19 cellular contexts compared by ENCODE assay signal in genomic region chr2:129710670-129711495, GRCh38.
DNase-seq lines count a peak whose midpoint lies in the region; ATAC-seq, FAIRE-seq and TF ChIP-seq lines count a peak whose summit lies in the region.
"Had no signal": no experiment of that assay in that cellular context is flagged by ENCODE, and none has a peak within 500 bp of the region (broad histone marks: within the 10 kb centered on the region; RNA-seq: fewer than 3 reads in every experiment).

No MANE protein-coding gene starts in this region.

- no peak overlapping the region for H2BK15ac ChIP-seq in H9 (ENCODE audit: low read depth, low read length)
- no peak overlapping the region for H2BK15ac ChIP-seq in H1 (ENCODE audit: low read length)
- no peak overlapping the region for H2BK15ac ChIP-seq in mesenchymal stem cell (ENCODE audit: low read depth, poor library complexity, severe bottlenecking)

- H3K27ac Mint-ChIP-seq in H9, result peak overlapping the region; percentile 58 to 89 (median 64); a peak in 5 of 7 replicates
- H3K27ac Mint-ChIP-seq in activated CD8-positive, alpha-beta memory T cell treated with anti-CD3 and anti-CD28 coated beads, Interleukin-2, amount 10 ng/mL, durations not matched to agents 7 days and 5 days, result no peak overlapping the region
- H3K27ac Mint-ChIP-seq: CD8-positive, alpha-beta T cell had no signal

- no peaks in the 10 kb centered on the region for H3K36me3 ChIP-seq in H1 (ENCODE audit: control insufficient read depth in 2 of 4, insufficient read depth in 4 of 4, low read length in 3 of 4)
- no peaks in the 10 kb centered on the region for H3K36me3 ChIP-seq in mesenchymal stem cell (ENCODE audit: control insufficient read depth in 1 of 2, insufficient read depth in 2 of 2, low read depth in 1 of 2, low read length in 2 of 2)

- H3K36me3 Mint-ChIP-seq in H9 (ENCODE audit: insufficient read depth in 1 of 3, low read depth in 3 of 3), result no peaks in the 10 kb centered on the region
- no peaks in the 10 kb centered on the region for H3K36me3 Mint-ChIP-seq in activated CD8-positive, alpha-beta memory T cell treated with anti-CD3 and anti-CD28 coated beads, Interleukin-2, amount 10 ng/mL, durations not matched to agents 7 days and 5 days
- H3K36me3 Mint-ChIP-seq: CD8-positive, alpha-beta T cell had no signal

- no peaks in the 10 kb centered on the region for H3K23me2 ChIP-seq in H9 (ENCODE audit: insufficient read length, low read depth, low read length, poor library complexity, severe bottlenecking)
- no peaks in the 10 kb centered on the region for H3K23me2 ChIP-seq in H1 (ENCODE audit: low read depth, low read length)

- H3K4me1 ChIP-seq in H9 (ENCODE audit: insufficient read depth, low read length) (peaks cover 2% of the 10 kb centered on the region; the same call in 1 of the 2 replicates), H1 (replicated peaks in 1 of 4; ENCODE audit: control insufficient read depth in 3 of 4, insufficient read depth in 4 of 4, low read length in 3 of 4) (peaks cover 2 to 16% (median 7%) of the 10 kb centered on the region in 4 experiments; a peak in 5 of 7 replicates), mesenchymal stem cell (ENCODE audit: control insufficient read depth, insufficient read depth, low read depth, low read length) (no peaks in the 10 kb centered on the region)

- H3K9me3 ChIP-seq in H9 (ENCODE audit: control insufficient read depth, low read depth, low read length) (no peaks in the 10 kb centered on the region), H1 (ENCODE audit: insufficient read depth in 2 of 2, low read depth in 1 of 2, low read length in 1 of 2) (no peaks in the 10 kb centered on the region), mesenchymal stem cell (ENCODE audit: control insufficient read depth, low read length) (no peaks in the 10 kb centered on the region)

- no peak overlapping the region for H4K5ac ChIP-seq in H9 (ENCODE audit: insufficient read length, low read depth, low read length)
- no peak overlapping the region for H4K5ac ChIP-seq in H1 (ENCODE audit: insufficient read length, low read depth, low read length)

- DNase-seq in Right ventricle myocardium inferior (ENCODE audit: missing footprints) (peak; percentile 44), left cardiac atrium (no peak), H9 (no peak), H1 (ENCODE audit: low read depth in 1 of 2, low spot score in 2 of 2) (no peak), retina (peak; percentile 67), mesenchymal stem cell (no peak)
- no peak for DNase-seq in activated CD8-positive, alpha-beta memory T cell treated with anti-CD3 and anti-CD28 coated beads, Interleukin-2, amount 10 ng/mL, durations not matched to agents 7 days and 5 days
- DNase-seq: Calu3; CD8-positive, alpha-beta T cell; EL; NCI-H1105; NCI-H2081; NCI-H2227 treated with DMSO at 0.1 percent for 48 hours; NCI-H82; RPMI8226; SIG-M5 had no signal

- no peak overlapping the region for H2AK5ac ChIP-seq in H9 (ENCODE audit: insufficient read length, low read length)
- no peak overlapping the region for H2AK5ac ChIP-seq in H1 (ENCODE audit: low read depth, low read length)
- H2AK5ac ChIP-seq in mesenchymal stem cell (ENCODE audit: low read length, severe bottlenecking), result no peak overlapping the region

- TF ChIP-seq CTCF in H9 (conservative IDR thresholded peaks at IDR 0.05), result no peak
- TF ChIP-seq CTCF in H1 (IDR thresholded peaks at IDR 0.05; ENCODE audit: control extremely low read depth in 1 of 3, insufficient read depth in 1 of 3, low read depth in 1 of 3, low read length in 3 of 3), result no peak

- peaks cover 31 to 36% of the 10 kb centered on the region in 2 experiments for H3K4me1 Mint-ChIP-seq in H9
- H3K4me1 Mint-ChIP-seq in activated CD8-positive, alpha-beta memory T cell treated with anti-CD3 and anti-CD28 coated beads, Interleukin-2, amount 10 ng/mL, durations not matched to agents 7 days and 5 days, result no peaks in the 10 kb centered on the region

- H3K27ac ChIP-seq in H9 (ENCODE audit: insufficient read length, low read depth, low read length) (no peak overlapping the region), H1 (ENCODE audit: low read depth, low read length) (no peak overlapping the region), mesenchymal stem cell (ENCODE audit: low read length, poor library complexity, severe bottlenecking) (no peak overlapping the region)

- CTCF ChIA-PET in H1 (lab: Charles Lee; ENCODE audit: partially characterized antibody), result interaction anchor here (0.8 to 3.6 kb wide), 2 partner anchors 29 to 38 kb away, joined by 3 to 11 read pairs; no protein-coding TSS in a partner anchor
- CTCF ChIA-PET in activated CD8-positive, alpha-beta memory T cell treated with anti-CD3 and anti-CD28 coated beads, Interleukin-2, amount 10 ng/mL, durations not matched to agents 7 days and 5 days (lab: Charles Lee), result no interaction called here

- H3K23ac ChIP-seq in H9 (ENCODE audit: insufficient read length, low read depth, low read length), result no peak overlapping the region
- no peak overlapping the region for H3K23ac ChIP-seq in H1 (ENCODE audit: insufficient read length)
- no peak overlapping the region for H3K23ac ChIP-seq in mesenchymal stem cell (ENCODE audit: low read length in 2 of 2)

- H3K4ac ChIP-seq in H9 (ENCODE audit: low read depth, low read length) (no peak overlapping the region), H1 (replicated peaks; ENCODE audit: insufficient read length, low read depth, low read length) (no peak overlapping the region), mesenchymal stem cell (ENCODE audit: low read depth in 1 of 2, low read length in 2 of 2) (no peak overlapping the region)

- H3K4me2 ChIP-seq in H9 (ENCODE audit: insufficient read depth, insufficient read length, low read length) (no peak overlapping the region), H1 (ENCODE audit: insufficient read depth in 1 of 2, low read depth in 2 of 2, low read length in 2 of 2) (no peak overlapping the region), mesenchymal stem cell (ENCODE audit: low read length, poor library complexity, severe bottlenecking) (no peak overlapping the region)

- no peak overlapping the region for H2BK20ac ChIP-seq in H9 (ENCODE audit: low read depth, low read length, poor library complexity, severe bottlenecking)
- H2BK20ac ChIP-seq in H1 (ENCODE audit: low read length), result no peak overlapping the region

- no peak for TF ChIP-seq EP300 in H1 (IDR thresholded peaks at IDR 0.05; ENCODE audit: borderline replicate concordance in 1 of 2, low read depth in 2 of 2, low read length in 2 of 2)

- no CpG with 5 or more reads among the region's 32 CpGs for WGBS in H9 (ENCODE audit: extremely low coverage, insufficient read length, low lambda C conversion rate)
- 86% methylated on average over 28 of the region's 32 CpGs; no CpG with 5 or more reads in 1 of the 2 experiments for WGBS in H1 (ENCODE audit: extremely low coverage in 1 of 2, insufficient coverage in 1 of 2, insufficient read length in 1 of 2, insufficient replicate concordance in 2 of 2, low coverage in 1 of 2, low lambda C conversion rate in 2 of 2, missing lambda C conversion rate in 1 of 2), 2 experiments
- WGBS in mesenchymal stem cell, result 85% methylated on average over 31 of the region's 32 CpGs

- no peaks in the 10 kb centered on the region for H4K20me1 ChIP-seq in H9 (ENCODE audit: control insufficient read depth, insufficient read depth, insufficient read length)
- H4K20me1 ChIP-seq in H1 (replicated peaks in 1 of 2; ENCODE audit: control insufficient read depth in 1 of 2, insufficient read depth in 2 of 2, low read length in 2 of 2), result no peaks in the 10 kb centered on the region

- no peaks in the 10 kb centered on the region; a peak in 1 of 5 replicates for H3K9me3 Mint-ChIP-seq in H9
- no peaks in the 10 kb centered on the region for H3K9me3 Mint-ChIP-seq in activated CD8-positive, alpha-beta memory T cell treated with anti-CD3 and anti-CD28 coated beads, Interleukin-2, amount 10 ng/mL, durations not matched to agents 7 days and 5 days (ENCODE audit: low read depth)
- H3K9me3 Mint-ChIP-seq: CD8-positive, alpha-beta T cell had no signal

- ATAC-seq in Right ventricle myocardium inferior (no peak), left cardiac atrium (no peak), HG03280 (IDR thresholded peaks at IDR 0.05; ENCODE audit: unreplicated experiment) (no peak)
- no peak for ATAC-seq in activated CD8-positive, alpha-beta memory T cell treated with anti-CD3 and anti-CD28 coated beads, Interleukin-2, amount 10 ng/mL, durations not matched to agents 7 days and 5 days
- ATAC-seq: CD8-positive, alpha-beta T cell had no signal

- intact Hi-C loops in Right ventricle myocardium inferior (cut with DNase I), result no loop called here
- intact Hi-C loops in left cardiac atrium (cut with DNase I), result no loop called here

- H3K9ac ChIP-seq in H9 (ENCODE audit: extremely low read depth, insufficient read length, low read length) (no peak overlapping the region), H1 (replicated peaks in 1 of 4; ENCODE audit: extremely low read depth in 1 of 4, low read depth in 3 of 4, low read length in 3 of 4) (no peak overlapping the region), mesenchymal stem cell (ENCODE audit: low read length) (no peak overlapping the region)

- no peak for TF ChIP-seq RAD21 in H1 (IDR thresholded peaks at IDR 0.05 in 1 of 2, conservative IDR thresholded peaks at IDR 0.05 in 1 of 2; ENCODE audit: low read depth in 2 of 2, low read length in 2 of 2)

- no peak overlapping the region for H3T11ph ChIP-seq in H9 (ENCODE audit: low read length)

- H3K4me3 ChIP-seq in H1 (ENCODE audit: extremely low read depth in 1 of 4, insufficient read depth in 2 of 4, low read depth in 3 of 4, low read length in 4 of 4) (no peak overlapping the region), mesenchymal stem cell (ENCODE audit: insufficient read depth in 1 of 2, low read depth in 1 of 2, low read length in 2 of 2) (no peak overlapping the region)

- H4K8ac ChIP-seq in H9 (replicated peaks; ENCODE audit: insufficient read length, low read depth, low read length) (no peak overlapping the region), H1 (ENCODE audit: extremely low read depth, insufficient read depth, low read length) (peak overlapping the region; percentile 22; the same call in 1 of the 2 replicates), mesenchymal stem cell (ENCODE audit: low read length) (no peak overlapping the region)

- peak overlapping the region in 1 of 2 experiments; percentile 67; a peak in 2 of 5 replicates for H3K4me3 Mint-ChIP-seq in H9
- H3K4me3 Mint-ChIP-seq in activated CD8-positive, alpha-beta memory T cell treated with anti-CD3 and anti-CD28 coated beads, Interleukin-2, amount 10 ng/mL, durations not matched to agents 7 days and 5 days, result no peak overlapping the region
- H3K4me3 Mint-ChIP-seq: CD8-positive, alpha-beta T cell had no signal

- H3K56ac ChIP-seq in H9 (ENCODE audit: insufficient read length, low read depth, low read length) (no peak overlapping the region), H1 (replicated peaks; ENCODE audit: insufficient read length, low read depth, low read length) (no peak overlapping the region)

- no peaks in the 10 kb centered on the region for H3K27me3 ChIP-seq in H9 (ENCODE audit: insufficient read depth, low read length)
- H3K27me3 ChIP-seq in H1 (replicated peaks in 1 of 4; ENCODE audit: control insufficient read depth in 3 of 4, extremely low read depth in 1 of 4, insufficient read depth in 3 of 4, low read length in 3 of 4), result no peaks in the 10 kb centered on the region; a peak in 1 of 7 replicates
- peaks cover 0 to 4% of the 10 kb centered on the region in 2 experiments for H3K27me3 ChIP-seq in mesenchymal stem cell (ENCODE audit: control insufficient read depth in 1 of 2, insufficient read depth in 1 of 2, low read length in 2 of 2)

- H3K14ac ChIP-seq in H9 (ENCODE audit: insufficient read depth, low read length) (no peak overlapping the region), H1 (ENCODE audit: insufficient read length) (no peak overlapping the region), mesenchymal stem cell (ENCODE audit: low read length in 2 of 2) (no peak overlapping the region)

- TF ChIP-seq POLR2A in H1 (IDR thresholded peaks at IDR 0.05; ENCODE audit: control extremely low read depth in 1 of 2, low read depth in 2 of 2, low read length in 2 of 2), result no peak

- H2BK12ac ChIP-seq in H9 (ENCODE audit: insufficient read length, low read depth, low read length), result no peak overlapping the region
- H2BK12ac ChIP-seq in H1 (ENCODE audit: low read depth, low read length), result peak overlapping the region; percentile 68; the same call in 1 of the 2 replicates
- no peak overlapping the region for H2BK12ac ChIP-seq in mesenchymal stem cell (ENCODE audit: low read length in 2 of 2)

- POLR2A ChIA-PET in H1 (lab: Charles Lee; ENCODE audit: partially characterized antibody), result no interaction called here

- H2BK5ac ChIP-seq in H9 (ENCODE audit: insufficient read length, low read length), result no peak overlapping the region
- H2BK5ac ChIP-seq in H1 (ENCODE audit: low read depth, low read length), result peak overlapping the region; percentile 21; the same call in 1 of the 2 replicates
- H2BK5ac ChIP-seq in mesenchymal stem cell (ENCODE audit: low read depth, low read length, poor library complexity, severe bottlenecking), result no peak overlapping the region

- H4K91ac ChIP-seq in H9 (ENCODE audit: insufficient read length, low read depth, low read length), result no peak overlapping the region
- no peak overlapping the region for H4K91ac ChIP-seq in H1 (replicated peaks; ENCODE audit: insufficient read length, low read length)
- no peak overlapping the region for H4K91ac ChIP-seq in mesenchymal stem cell (ENCODE audit: low read length)

- H2AFZ ChIP-seq in H9 (ENCODE audit: low read length) (no peak overlapping the region), H1 (ENCODE audit: low read length) (no peak overlapping the region), mesenchymal stem cell (ENCODE audit: low read depth, low read length) (no peak overlapping the region)

- peaks cover 3% of the 10 kb centered on the region; the same call in 1 of the 2 replicates for H3K27me3 Mint-ChIP-seq in H9 (ENCODE audit: low read depth)
- H3K27me3 Mint-ChIP-seq in activated CD8-positive, alpha-beta memory T cell treated with anti-CD3 and anti-CD28 coated beads, Interleukin-2, amount 10 ng/mL, durations not matched to agents 7 days and 5 days, result no peaks in the 10 kb centered on the region

- no peak overlapping the region for H2BK120ac ChIP-seq in H9 (ENCODE audit: low read depth, low read length, poor library complexity, severe bottlenecking)
- no peak overlapping the region for H2BK120ac ChIP-seq in H1 (replicated peaks; ENCODE audit: low read depth, low read length)
- no peak overlapping the region for H2BK120ac ChIP-seq in mesenchymal stem cell (ENCODE audit: low read depth, low read length)

- no peak for FAIRE-seq in H1 (lab: Jason Lieb, UNC)
- FAIRE-seq: A204.1, HTR-8/SVneo had no signal

- H3K79me2 ChIP-seq in H9 (ENCODE audit: insufficient read depth, low read length) (no peaks in the 10 kb centered on the region), H1 (ENCODE audit: control insufficient read depth in 1 of 2, insufficient read depth in 2 of 2, low read length in 2 of 2) (no peaks in the 10 kb centered on the region)

- H3K18ac ChIP-seq in H9 (ENCODE audit: insufficient read length, low read depth, low read length) (no peak overlapping the region), H1 (ENCODE audit: extremely low read depth, low read length) (no peak overlapping the region; the same call in 1 of the 2 replicates), mesenchymal stem cell (ENCODE audit: low read depth in 1 of 2, low read length in 2 of 2) (no peak overlapping the region)

- H3K79me1 ChIP-seq in H9 (ENCODE audit: insufficient read depth, low read depth, low read length, poor library complexity, severe bottlenecking), result no peaks in the 10 kb centered on the region
- H3K79me1 ChIP-seq in H1 (ENCODE audit: low read depth, low read length), result no peaks in the 10 kb centered on the region
- H3K79me1 ChIP-seq in mesenchymal stem cell (replicated peaks; ENCODE audit: low read length, poor library complexity, severe bottlenecking), result no peaks in the 10 kb centered on the region

Comparison
In these comparisons a context has a peak if more than half of its experiments do, and no peak if none do; other contexts are left out.
1. DNase-seq: peak in Right ventricle myocardium inferior (single experiment) and retina (single experiment); none in left cardiac atrium (single experiment), H9 (single experiment), H1 (0 of 2), mesenchymal stem cell (single experiment) and activated CD8-positive, alpha-beta memory T cell treated with anti-CD3 and anti-CD28 coated beads, Interleukin-2, amount 10 ng/mL, durations not matched to agents 7 days and 5 days (single experiment).